In the genomic region with DNA sequence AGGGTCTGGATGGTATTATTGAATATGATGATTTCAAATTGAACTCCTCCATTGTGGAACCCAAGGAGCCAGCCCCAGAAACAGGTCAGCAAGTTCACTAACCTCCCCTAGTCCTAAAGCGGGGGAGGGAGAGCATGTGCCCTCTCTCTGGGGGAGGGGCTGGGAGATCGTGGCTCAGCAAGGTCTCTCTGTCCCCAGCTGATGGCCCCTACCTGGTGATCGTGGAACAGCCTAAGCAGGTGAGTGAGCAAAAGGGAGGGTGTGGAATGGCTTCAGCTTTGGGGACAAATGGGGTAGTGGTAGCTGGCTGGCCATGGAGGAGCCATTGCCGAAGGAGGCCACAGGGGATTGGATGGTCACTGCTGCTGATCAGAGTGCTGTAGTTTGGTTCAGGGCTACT, we compare ENCODE assay signal across 9 cellular contexts. TPM values are rescaled to one million over a fixed set of nuclear protein-coding genes. Genes with fewer than 3 reads are reported as not detected.
DNase-seq lines count a peak whose midpoint lies in the region; ATAC-seq and TF ChIP-seq lines count a peak whose summit lies in the region.
"Had no signal": no experiment of that assay in that cellular context is flagged by ENCODE, and none has a peak within 500 bp of the region (broad histone marks: within the 10 kb centered on the region; RNA-seq: fewer than 3 reads in every experiment).

No MANE protein-coding gene starts in this region.

- H3K27me3 ChIP-seq in body of pancreas (no peaks in the 10 kb centered on the region), mesendoderm (ENCODE audit: insufficient read depth, low read length, poor library complexity) (no peaks in the 10 kb centered on the region)

- TF ChIP-seq CTCF in body of pancreas (IDR thresholded peaks at IDR 0.05), result no peak

- H3K23ac ChIP-seq in mesendoderm (ENCODE audit: low read length), result peak overlapping the region; percentile 48

- no peak overlapping the region for H2BK120ac ChIP-seq in mesendoderm (ENCODE audit: low read depth, low read length)

- H3K27ac ChIP-seq in body of pancreas, result peak overlapping the region; percentile 88 to 100 (median 96)
- H3K27ac ChIP-seq in mesendoderm (ENCODE audit: low read depth, low read length), result no peak overlapping the region
- H3K27ac ChIP-seq in urinary bladder (ENCODE audit: low read depth), result peak overlapping the region; percentile 76
- H3K27ac ChIP-seq in caudate nucleus (ENCODE audit: low read depth, low read length), result no peak overlapping the region

- H2AK5ac ChIP-seq in mesendoderm (ENCODE audit: low read length), result no peak overlapping the region

- no peak for TF ChIP-seq POLR2A in body of pancreas (IDR thresholded peaks at IDR 0.05)

- no peaks in the 10 kb centered on the region for H3K9me3 Mint-ChIP-seq in activated naive CD4-positive, alpha-beta T cell treated with anti-CD3 and anti-CD28 coated beads for 36 hours

- H4K5ac ChIP-seq in mesendoderm (ENCODE audit: low read length), result no peak overlapping the region

- no peaks in the 10 kb centered on the region for H3K9me3 ChIP-seq in body of pancreas

- H3K79me1 ChIP-seq in mesendoderm (ENCODE audit: low read length), result no peaks in the 10 kb centered on the region

- no peak overlapping the region for H2BK5ac ChIP-seq in mesendoderm (ENCODE audit: low read length)

- H4K8ac ChIP-seq in mesendoderm (ENCODE audit: low read depth, low read length), result no peak overlapping the region

- H3K79me2 ChIP-seq in mesendoderm (ENCODE audit: control insufficient read depth, insufficient read depth, low read length), result no peaks in the 10 kb centered on the region

- H3K4ac ChIP-seq in mesendoderm (ENCODE audit: low read depth, low read length), result no peak overlapping the region

- no peak for ATAC-seq in body of pancreas

- no peak for DNase-seq in activated naive CD4-positive, alpha-beta T cell treated with anti-CD3 and anti-CD28 coated beads for 36 hours
- no peak for DNase-seq in activated naive CD4-positive, alpha-beta T cell (lab: John Stamatoyannopoulos, UW)
- DNase-seq in body of pancreas (no peak), mesendoderm (no peak), caudate nucleus (lab: John Stamatoyannopoulos, UW) (no peak), HUDEP-2 (lab: John Stamatoyannopoulos, UW; ENCODE audit: unreplicated experiment in 76 of 76) (no peak), kidney glomerular epithelial cell (lab: John Stamatoyannopoulos, UW) (no peak)

- H3K27ac Mint-ChIP-seq in activated naive CD4-positive, alpha-beta T cell treated with anti-CD3 and anti-CD28 coated beads for 36 hours, result peak overlapping the region; percentile 99

- H2BK15ac ChIP-seq in mesendoderm (replicated peaks; ENCODE audit: low read depth), result no peak overlapping the region

- H3K4me1 ChIP-seq in body of pancreas, result peaks cover 43% of the 10 kb centered on the region
- peaks cover 10% of the 10 kb centered on the region for H3K4me1 ChIP-seq in mesendoderm (ENCODE audit: control insufficient read depth, low read depth, low read length)
- H3K4me1 ChIP-seq in urinary bladder (ENCODE audit: insufficient read depth), result no peaks in the 10 kb centered on the region

- WGBS in body of pancreas, 2 donors, result 38 to 53% methylated on average over 3 to 4 of the region's 4 CpGs
- no CpG with 5 or more reads among the region's 4 CpGs for WGBS in mesendoderm (ENCODE audit: extremely low coverage, insufficient coverage, low lambda C conversion rate)
- WGBS in urinary bladder, result 39% methylated on average over 4 of the region's 4 CpGs

- H3K27me3 Mint-ChIP-seq in activated naive CD4-positive, alpha-beta T cell treated with anti-CD3 and anti-CD28 coated beads for 36 hours (ENCODE audit: low read depth), result no peaks in the 10 kb centered on the region

- H3K36me3 Mint-ChIP-seq in activated naive CD4-positive, alpha-beta T cell treated with anti-CD3 and anti-CD28 coated beads for 36 hours (ENCODE audit: low read depth), result peaks cover 60% of the 10 kb centered on the region

- CTCF ChIA-PET in activated naive CD4-positive, alpha-beta T cell treated with anti-CD3 and anti-CD28 coated beads for 36 hours (lab: Charles Lee), result interaction anchor here (0.6 to 5.0 kb wide), 5 partner anchors 14 to 166 kb away, joined by 3 to 46 read pairs (median 5); a partner anchor contains a TSS

- H3K18ac ChIP-seq in mesendoderm (ENCODE audit: low read length), result no peak overlapping the region

- H3K56ac ChIP-seq in mesendoderm (ENCODE audit: low read length), result peak overlapping the region; percentile 79

- peak overlapping the region; percentile 87 for H3K4me3 Mint-ChIP-seq in activated naive CD4-positive, alpha-beta T cell treated with anti-CD3 and anti-CD28 coated beads for 36 hours

- peak overlapping the region; percentile 72 for H3K9ac ChIP-seq in mesendoderm (ENCODE audit: low read length)

- peaks cover 54% of the 10 kb centered on the region for H3K4me1 Mint-ChIP-seq in activated naive CD4-positive, alpha-beta T cell treated with anti-CD3 and anti-CD28 coated beads for 36 hours (ENCODE audit: low read depth)

- peak overlapping the region; percentile 23 to 55 for H3K4me3 ChIP-seq in body of pancreas
- H3K4me3 ChIP-seq in mesendoderm (ENCODE audit: low read length), result no peak overlapping the region
- H3K4me3 ChIP-seq in urinary bladder (ENCODE audit: low read depth, low read length), result peak overlapping the region; percentile 63

- peak overlapping the region; percentile 55 for H3K4me2 ChIP-seq in mesendoderm (ENCODE audit: low read length)

- H3K36me3 ChIP-seq in body of pancreas (replicated peaks in 1 of 2; ENCODE audit: insufficient read depth in 1 of 2, low read depth in 2 of 2), result peaks cover 0 to 2% of the 10 kb centered on the region in 2 donors
- no peaks in the 10 kb centered on the region for H3K36me3 ChIP-seq in mesendoderm (ENCODE audit: control insufficient read depth, insufficient read depth, low read length)
- H3K36me3 ChIP-seq in urinary bladder (ENCODE audit: insufficient read depth), result peaks cover 1% of the 10 kb centered on the region

- intact Hi-C loops in activated naive CD4-positive, alpha-beta T cell treated with anti-CD3 and anti-CD28 coated beads for 36 hours (cut with micrococcal nuclease), result no loop called here
- intact Hi-C loops in body of pancreas (cut with DNase I), result no loop called here

RNA-seq across cellular contexts. Expression of a gene that starts 0.7 kb away (rescaled TPM):
- total RNA-seq in activated naive CD4-positive, alpha-beta T cell treated with anti-CD3 and anti-CD28 coated beads for 36 hours, result 100 to 1,000 TPM; 328 to 345 TPM
- total RNA-seq in body of pancreas (10 to 100 TPM; 17.9 to 30.0 TPM), urinary bladder (11.3 TPM)
- polyA plus RNA-seq in mesendoderm (2013, experiment 1 of 2), result 5.3 TPM
- 4.7 TPM for polyA plus RNA-seq in mesendoderm (2013, experiment 2 of 2)
- polyA plus RNA-seq in urinary bladder, result 30.8 TPM

RNA-seq across cellular contexts. Expression of a gene that starts 22.3 kb away (rescaled TPM):
- 1 to 10 TPM; 6.2 to 7.2 TPM for total RNA-seq in activated naive CD4-positive, alpha-beta T cell treated with anti-CD3 and anti-CD28 coated beads for 36 hours
- total RNA-seq in body of pancreas (1 to 10 TPM; 2.6 to 5.3 TPM), urinary bladder (38.4 TPM)
- polyA plus RNA-seq in mesendoderm (2013, experiment 1 of 2), result 0.44 TPM
- polyA plus RNA-seq in mesendoderm (2013, experiment 2 of 2), result 0.53 TPM
- polyA plus RNA-seq in urinary bladder, result 276 TPM

RNA-seq across cellular contexts. Expression of a gene that starts 24.4 kb away (rescaled TPM):
- 10 to 100 TPM in 1 of 2 experiments, 1 to 10 TPM in 1; 9.9 to 10.8 TPM for total RNA-seq in activated naive CD4-positive, alpha-beta T cell treated with anti-CD3 and anti-CD28 coated beads for 36 hours
- total RNA-seq in body of pancreas, result 10 to 100 TPM; 12.7 to 38.6 TPM
- 5.0 TPM for polyA plus RNA-seq in mesendoderm (2013, experiment 1 of 2)
- polyA plus RNA-seq in mesendoderm (2013, experiment 2 of 2), result 4.6 TPM
- total RNA-seq in urinary bladder, result 2.0 TPM
- polyA plus RNA-seq in urinary bladder, result 36.6 TPM

RNA-seq across cellular contexts. Expression of a gene that starts 36.1 kb away (rescaled TPM):
- total RNA-seq in activated naive CD4-positive, alpha-beta T cell treated with anti-CD3 and anti-CD28 coated beads for 36 hours, result 10 to 100 TPM; 63.3 to 64.4 TPM
- 10 to 100 TPM; 30.3 to 35.5 TPM for total RNA-seq in body of pancreas
- polyA plus RNA-seq in mesendoderm (2013, experiment 1 of 2), result 39.1 TPM
- polyA plus RNA-seq in mesendoderm (2013, experiment 2 of 2), result 40.9 TPM
- total RNA-seq in urinary bladder, result 26.9 TPM
- polyA plus RNA-seq in urinary bladder, result 77.9 TPM

RNA-seq across cellular contexts. Expression of a gene that starts 55.1 kb away (rescaled TPM):
- under 1 TPM; 0.14 to 0.15 TPM for total RNA-seq in activated naive CD4-positive, alpha-beta T cell treated with anti-CD3 and anti-CD28 coated beads for 36 hours
- total RNA-seq in body of pancreas (1 to 10 TPM in 1 of 2 donors, under 1 TPM in 1; 0.66 to 4.2 TPM), urinary bladder (not detected)
- 0.24 TPM for polyA plus RNA-seq in mesendoderm (2013, experiment 1 of 2)
- 0.21 TPM for polyA plus RNA-seq in mesendoderm (2013, experiment 2 of 2)
- polyA plus RNA-seq in urinary bladder, result 0.11 TPM
- total RNA-seq: glomerular endothelial cell had no signal

Comparison
In these comparisons a context has a peak if more than half of its experiments do, and no peak if none do; other contexts are left out.
1. H3K27ac ChIP-seq: peak in body of pancreas (4 of 4) and urinary bladder (single experiment); none in mesendoderm (single experiment) and caudate nucleus (single experiment).
2. RNA of a gene that starts 0.7 kb away (total RNA-seq): 328 to 345 TPM in activated naive CD4-positive, alpha-beta T cell treated with anti-CD3 and anti-CD28 coated beads for 36 hours; 17.9 to 30.0 TPM in body of pancreas and 11.3 TPM in urinary bladder (single experiment); every median in the first group is over 10 times any median in the second.